Comparison of ENCODE assay signal across 1 cellular context in genomic region chr2:63843093-63843492, GRCh38.
TF ChIP-seq lines count a peak whose summit lies in the region.

No MANE protein-coding gene starts in this region.

TF ChIP-seq in endothelial cell of umbilical vein, 7 proteins besides CTCF, POLR2A, EP300 and RAD21:
- no peak for TF ChIP-seq FOS (IDR thresholded peaks at IDR 0.05; ENCODE audit: borderline replicate concordance, insufficient read depth, low read length)
- no peak for TF ChIP-seq EZH2 (IDR thresholded peaks at IDR 0.05; ENCODE audit: borderline replicate concordance, low read depth, low read length, severe bottlenecking)
